In genomic region chr2:126227250-126227649, GRCh38 we compare ENCODE assay signal across 18 cellular contexts.
DNase-seq lines count a peak whose midpoint lies in the region; ATAC-seq and TF ChIP-seq lines count a peak whose summit lies in the region.
"Had no signal": no experiment of that assay in that cellular context is flagged by ENCODE, and none has a peak within 500 bp of the region (broad histone marks: within the 10 kb centered on the region; RNA-seq: fewer than 3 reads in every experiment).

No MANE protein-coding gene starts in this region.

- 0 out of 2 replicates have a peak, but pooled peaks have one; percentile 4 for TF ChIP-seq CTCF in 22Rv1 (IDR thresholded peaks at IDR 0.05)
- peak; percentile 22 for TF ChIP-seq CTCF in GM06990 (IDR thresholded peaks at IDR 0.05; ENCODE audit: insufficient read depth, low read length, poor library complexity, severe bottlenecking)
- TF ChIP-seq CTCF in choroid plexus epithelial cell (conservative IDR thresholded peaks at IDR 0.05; ENCODE audit: low read depth, low read length): no peak
- TF ChIP-seq CTCF in GM10248 (IDR thresholded peaks at IDR 0.05; ENCODE audit: control extremely low read depth, extremely low read depth, low read depth, missing control alignments): no peak

- H3K36me3 ChIP-seq in GM06990 (ENCODE audit: control insufficient read depth, insufficient read depth, low read length): no peaks in the 10 kb centered on the region
- H3K36me3 ChIP-seq: BLaER1, heart left ventricle, right atrium auricular region had no signal

- intact Hi-C loops in activated CD4-positive, alpha-beta T cell treated with anti-CD3 and anti-CD28 coated beads, Interleukin-2, amount 10 ng/mL, durations not matched to agents 24 days and 14 days (cut with micrococcal nuclease): no loop called here

- H3K4me3 Mint-ChIP-seq in activated CD4-positive, alpha-beta T cell treated with anti-CD3 and anti-CD28 coated beads, Interleukin-2, amount 10 ng/mL, durations not matched to agents 24 days and 14 days: no peak overlapping the region
- H3K4me3 Mint-ChIP-seq: central memory CD8-positive, alpha-beta T cell; naive thymus-derived CD4-positive, alpha-beta T cell had no signal

- no peak for ATAC-seq in HG02588 (IDR thresholded peaks at IDR 0.05; ENCODE audit: unreplicated experiment)
- ATAC-seq: activated naive CD4-positive, alpha-beta T cell treated with anti-CD3 and anti-CD28 coated beads, Interleukin-2, amount 50 U/mL, for 72 hours; HCT116; heart left ventricle; naive thymus-derived CD4-positive, alpha-beta T cell had no signal

- POLR2A ChIA-PET in GM10248 (lab: Yijun Ruan, JAX): no interaction called here

- H3K27me3 ChIP-seq in GM06990 (replicated peaks; ENCODE audit: control insufficient read depth, insufficient read depth, low read length): no peaks in the 10 kb centered on the region
- H3K27me3 ChIP-seq: BLaER1, right atrium auricular region had no signal

- H3K27me3 Mint-ChIP-seq in activated CD4-positive, alpha-beta T cell treated with anti-CD3 and anti-CD28 coated beads, Interleukin-2, amount 10 ng/mL, durations not matched to agents 24 days and 14 days: no peaks in the 10 kb centered on the region
- H3K27me3 Mint-ChIP-seq: central memory CD8-positive, alpha-beta T cell had no signal

- DNase-seq in GM06990 (ENCODE audit: extremely low read depth, insufficient read length) (no peak), NAMALWA (ENCODE audit: low spot score) (peak; percentile 43), choroid plexus epithelial cell (ENCODE audit: low read depth) (peak; percentile 1), GM10248 (ENCODE audit: extremely low spot score) (no peak)
- no peak for DNase-seq in activated CD8-positive, alpha-beta memory T cell treated with anti-CD3 and anti-CD28 coated beads for 24 hours
- DNase-seq in activated CD4-positive, alpha-beta T cell treated with anti-CD3 and anti-CD28 coated beads, Interleukin-2, amount 10 ng/mL, durations not matched to agents 24 days and 14 days: no peak
- DNase-seq: heart left ventricle; naive thymus-derived CD4-positive, alpha-beta T cell; NCI-H1436; NCI-H510A; stimulated activated CD4-positive, alpha-beta T cell treated with anti-CD3 and anti-CD28 coated beads, Interleukin-4, amount 100 ng/mL, for 1 hour had no signal

- no peaks in the 10 kb centered on the region for H3K36me3 Mint-ChIP-seq in activated CD4-positive, alpha-beta T cell treated with anti-CD3 and anti-CD28 coated beads, Interleukin-2, amount 10 ng/mL, durations not matched to agents 24 days and 14 days (ENCODE audit: low read depth)
- H3K36me3 Mint-ChIP-seq: activated naive CD4-positive, alpha-beta T cell treated with anti-CD3 and anti-CD28 coated beads, Interleukin-2, amount 50 U/mL, for 72 hours; naive thymus-derived CD4-positive, alpha-beta T cell had no signal

- H3K4me1 Mint-ChIP-seq in activated CD4-positive, alpha-beta T cell treated with anti-CD3 and anti-CD28 coated beads, Interleukin-2, amount 10 ng/mL, durations not matched to agents 24 days and 14 days: no peaks in the 10 kb centered on the region
- H3K4me1 Mint-ChIP-seq: central memory CD8-positive, alpha-beta T cell; naive thymus-derived CD4-positive, alpha-beta T cell had no signal

- H3K27ac Mint-ChIP-seq in activated CD4-positive, alpha-beta T cell treated with anti-CD3 and anti-CD28 coated beads, Interleukin-2, amount 10 ng/mL, durations not matched to agents 24 days and 14 days: no peak overlapping the region
- H3K27ac Mint-ChIP-seq: activated naive CD4-positive, alpha-beta T cell treated with anti-CD3 and anti-CD28 coated beads, Interleukin-2, amount 50 U/mL, for 72 hours; naive thymus-derived CD4-positive, alpha-beta T cell had no signal

- H3K9me3 Mint-ChIP-seq in activated CD4-positive, alpha-beta T cell treated with anti-CD3 and anti-CD28 coated beads, Interleukin-2, amount 10 ng/mL, durations not matched to agents 24 days and 14 days: no peaks in the 10 kb centered on the region

- H3K4me3 ChIP-seq in GM06990 (replicated peaks; ENCODE audit: low read depth, low read length) (no peak overlapping the region), choroid plexus epithelial cell (ENCODE audit: low read depth, low read length) (no peak overlapping the region)
- H3K4me3 ChIP-seq: BLaER1, heart left ventricle, right atrium auricular region had no signal

- CTCF ChIA-PET in GM10248 (lab: Yijun Ruan, JAX): interaction anchor here (1.3 kb wide), 1 partner anchor 12 kb away, joined by 4 read pairs; no protein-coding TSS in a partner anchor

- H3K27ac ChIP-seq in 22Rv1: no peak overlapping the region
- H3K27ac ChIP-seq: BLaER1, heart left ventricle, right atrium auricular region had no signal

Comparison
In these comparisons a context has a peak if more than half of its experiments do, and no peak if none do; other contexts are left out.
1. CTCF ChIP-seq: peak in 22Rv1 (single experiment) and GM06990 (single experiment); none in choroid plexus epithelial cell (single experiment) and GM10248 (single experiment).
2. DNase-seq: peak in NAMALWA (single experiment) and choroid plexus epithelial cell (single experiment); none in GM06990 (single experiment), activated CD8-positive, alpha-beta memory T cell treated with anti-CD3 and anti-CD28 coated beads for 24 hours (single experiment), GM10248 (single experiment) and activated CD4-positive, alpha-beta T cell treated with anti-CD3 and anti-CD28 coated beads, Interleukin-2, amount 10 ng/mL, durations not matched to agents 24 days and 14 days (single experiment).